35 cellular contexts compared by ENCODE assay signal in genomic region chr12:109702126-109702841, GRCh38.
"Had no signal": no experiment of that assay in that cellular context is flagged by ENCODE, and none has a peak within 500 bp of the region (broad histone marks: within the 10 kb centered on the region; RNA-seq: fewer than 3 reads in every experiment).

No MANE protein-coding gene starts in this region.

- H3K36me3 Mint-ChIP-seq: activated CD4-positive, alpha-beta memory T cell treated with anti-CD3 and anti-CD28 coated beads for 36 hours; activated naive CD8-positive, alpha-beta T cell treated with anti-CD3 and anti-CD28 coated beads, Interleukin-2, amount 10 ng/mL, durations not matched to agents 7 days and 5 days; brain; mesothelial cell of epicardium; naive B cell had no signal

- H3K4me3 Mint-ChIP-seq: activated CD4-positive, alpha-beta memory T cell treated with anti-CD3 and anti-CD28 coated beads for 36 hours; activated CD4-positive, alpha-beta T cell treated with anti-CD3 and anti-CD28 coated beads, Interleukin-2, amount 10 ng/mL, durations not matched to agents 24 days and 14 days; activated naive CD4-positive, alpha-beta T cell treated with anti-CD3 and anti-CD28 coated beads for 36 hours; activated naive CD8-positive, alpha-beta T cell treated with anti-CD3 and anti-CD28 coated beads, Interleukin-2, amount 10 ng/mL, durations not matched to agents 7 days and 5 days; activated T-helper 1 cell treated with anti-CD3 and anti-CD28 coated beads, Interleukin-12 subunit alpha, Interleukin-12 subunit beta, Interleukin-2, Interleukin-4 antibody, amounts not matched to agents 30 ng/mL and 10 ng/mL and 1 ng/mL, durations not matched to agents 14 hours and 24 hours and 36 hours; brain; mesothelial cell of epicardium; naive B cell; nephron progenitor cell had no signal

- DNase-seq: activated CD4-positive, alpha-beta memory T cell treated with anti-CD3 and anti-CD28 coated beads for 36 hours; activated CD4-positive, alpha-beta T cell treated with anti-CD3 and anti-CD28 coated beads, Interleukin-2, amount 10 ng/mL, durations not matched to agents 24 days and 14 days; activated CD8-positive, alpha-beta memory T cell treated with anti-CD3 and anti-CD28 coated beads, Interleukin-2, amount 50 U/mL, for 4 hours; activated effector memory CD4-positive, alpha-beta T cell treated with anti-CD3 and anti-CD28 coated beads, Interleukin-2, amount 50 U/mL, for 16 hours; activated naive CD4-positive, alpha-beta T cell treated with anti-CD3 and anti-CD28 coated beads for 36 hours; activated naive CD8-positive, alpha-beta T cell treated with anti-CD3 and anti-CD28 coated beads, Interleukin-2, amount 10 ng/mL, durations not matched to agents 7 days and 5 days; activated T-cell treated with anti-CD3 and anti-CD28 coated beads, Interleukin-2, amount 50 U/mL, for 1 hour; cerebellar nuclear complex; colonic mucosa; effector memory CD4-positive, alpha-beta T cell; islet precursor cell; left cardiac atrium; left ventricle myocardium superior; naive B cell; nephron progenitor cell; pancreas; retina; sigmoid colon; stimulated activated CD4-positive, alpha-beta T cell treated with anti-CD3 and anti-CD28 coated beads, Interleukin-1b, Interleukin-23, amount 100 ng/mL, for 48 hours; stimulated activated naive CD4-positive, alpha-beta T cell; T-helper 9 cell; tibial artery; upper lobe of right lung; WERI-Rb-1 had no signal

- H3K9me3 Mint-ChIP-seq: activated CD4-positive, alpha-beta memory T cell treated with anti-CD3 and anti-CD28 coated beads for 36 hours; activated CD4-positive, alpha-beta T cell treated with anti-CD3 and anti-CD28 coated beads, Interleukin-2, amount 10 ng/mL, durations not matched to agents 24 days and 14 days; activated naive CD4-positive, alpha-beta T cell treated with anti-CD3 and anti-CD28 coated beads for 36 hours; activated naive CD8-positive, alpha-beta T cell treated with anti-CD3 and anti-CD28 coated beads, Interleukin-2, amount 10 ng/mL, durations not matched to agents 7 days and 5 days; activated T-helper 1 cell treated with anti-CD3 and anti-CD28 coated beads, Interleukin-12 subunit alpha, Interleukin-12 subunit beta, Interleukin-2, Interleukin-4 antibody, amounts not matched to agents 30 ng/mL and 10 ng/mL and 1 ng/mL, durations not matched to agents 14 hours and 24 hours and 36 hours; mesothelial cell of epicardium; naive B cell; nephron progenitor cell had no signal

- H3K4me2 ChIP-seq: hepatocyte, smooth muscle cell had no signal

- H3K4me1 ChIP-seq: ascending aorta, colonic mucosa, gastroesophageal sphincter, prostate gland, sigmoid colon, suprapubic skin, tibial artery, upper lobe of right lung had no signal

- H3K79me2 ChIP-seq: hepatocyte had no signal

- ATAC-seq: activated CD4-positive, CD25-positive, alpha-beta regulatory T cell treated with anti-CD3 and anti-CD28 coated beads, Interleukin-2, amount 50 U/mL, for 24 hours; gastroesophageal sphincter; left cardiac atrium; left ventricle myocardium superior; pancreas; upper lobe of right lung had no signal

- H3K27ac Mint-ChIP-seq: activated CD4-positive, alpha-beta memory T cell treated with anti-CD3 and anti-CD28 coated beads for 36 hours; activated CD4-positive, alpha-beta T cell treated with anti-CD3 and anti-CD28 coated beads, Interleukin-2, amount 10 ng/mL, durations not matched to agents 24 days and 14 days; activated naive CD4-positive, alpha-beta T cell treated with anti-CD3 and anti-CD28 coated beads for 36 hours; activated naive CD8-positive, alpha-beta T cell treated with anti-CD3 and anti-CD28 coated beads, Interleukin-2, amount 10 ng/mL, durations not matched to agents 7 days and 5 days; activated T-helper 1 cell treated with anti-CD3 and anti-CD28 coated beads, Interleukin-12 subunit alpha, Interleukin-12 subunit beta, Interleukin-2, Interleukin-4 antibody, amounts not matched to agents 30 ng/mL and 10 ng/mL and 1 ng/mL, durations not matched to agents 14 hours and 24 hours and 36 hours; mesothelial cell of epicardium; nephron progenitor cell had no signal

- H2AFZ ChIP-seq: hepatocyte had no signal

- H3K4me1 Mint-ChIP-seq: activated CD4-positive, alpha-beta T cell treated with anti-CD3 and anti-CD28 coated beads, Interleukin-2, amount 10 ng/mL, durations not matched to agents 24 days and 14 days; activated naive CD8-positive, alpha-beta T cell treated with anti-CD3 and anti-CD28 coated beads, Interleukin-2, amount 10 ng/mL, durations not matched to agents 7 days and 5 days; naive B cell had no signal

- H3K36me3 ChIP-seq: ascending aorta, cardiac muscle cell, colonic mucosa, gastroesophageal sphincter, pancreas, prostate gland, sigmoid colon, suprapubic skin, tibial artery, upper lobe of right lung, WERI-Rb-1 had no signal

- H3K27me3 Mint-ChIP-seq: brain had no signal

- H3K27me3 ChIP-seq: ascending aorta, cardiac muscle cell, colonic mucosa, hepatocyte, pancreas, suprapubic skin had no signal

- H3K27ac ChIP-seq: ascending aorta, cardiac muscle cell, colonic mucosa, gastroesophageal sphincter, hepatocyte, pancreas, prostate gland, sigmoid colon, suprapubic skin, tibial artery, upper lobe of right lung, WERI-Rb-1 had no signal

- H3K4me3 ChIP-seq: ascending aorta, cardiac muscle cell, colonic mucosa, gastroesophageal sphincter, hepatocyte, pancreas, prostate gland, sigmoid colon, smooth muscle cell, suprapubic skin, tibial artery, upper lobe of right lung had no signal

- H3K9me3 ChIP-seq: ascending aorta, colonic mucosa, gastroesophageal sphincter, pancreas, prostate gland, sigmoid colon, suprapubic skin, tibial artery, upper lobe of right lung had no signal
